In genomic region chr12:130080205-130080604, GRCh38 we compare ENCODE assay signal across 18 cellular contexts.
"Had no signal": no experiment of that assay in that cellular context is flagged by ENCODE, and none has a peak within 500 bp of the region (broad histone marks: within the 10 kb centered on the region; RNA-seq: fewer than 3 reads in every experiment).

No MANE protein-coding gene starts in this region.

- H3K36me3 ChIP-seq: colonic mucosa, gastrocnemius medialis, left ventricle myocardium inferior, neutrophil, right atrium auricular region, thyroid gland, uterus had no signal

- H3K4me1 ChIP-seq: colonic mucosa, gastrocnemius medialis, left ventricle myocardium inferior, right atrium auricular region, thyroid gland, uterus had no signal

- H3K27ac ChIP-seq: colonic mucosa, gastrocnemius medialis, left ventricle myocardium inferior, neutrophil, right atrium auricular region, thyroid gland, uterus had no signal

- H3K4me3 ChIP-seq: colonic mucosa, gastrocnemius medialis, left ventricle myocardium inferior, lung, right atrium auricular region, thyroid gland, uterus had no signal

- H3K27me3 ChIP-seq: colonic mucosa, gastrocnemius medialis, right atrium auricular region, thyroid gland, uterus had no signal

- DNase-seq: colonic mucosa; dermis blood vessel endothelial cell; endodermal cell; erythroblast; gastrocnemius medialis; glutamatergic neuron; islet precursor cell; left ventricle myocardium inferior; mesendoderm; naive B cell; small intestine; stimulated activated CD4-positive, alpha-beta T cell treated with anti-CD3 and anti-CD28 coated beads, Interleukin-12 subunit alpha, Interleukin-12 subunit beta, amount 100 ng/mL, for 4 hours; stimulated activated naive CD4-positive, alpha-beta T cell treated with Interleukin-2 at 50 U/mL for 16 hours; thyroid gland; uterus had no signal

- H3K9me3 ChIP-seq: colonic mucosa, gastrocnemius medialis, neutrophil, right atrium auricular region, thyroid gland, uterus had no signal
